In genomic region chr10:48605264-48605615, GRCh38 we compare ENCODE assay signal across 1 cellular context.
TF ChIP-seq lines count a peak whose summit lies in the region.

No MANE protein-coding gene starts in this region.

TF ChIP-seq in GM23338, 12 proteins besides CTCF, POLR2A, EP300 and RAD21 (continued from another document):
- no peak for TF ChIP-seq ZNF462 (CRISPR knock-in tag; IDR thresholded peaks at IDR 0.05)
- no peak for TF ChIP-seq POLR2AphosphoS5 (IDR thresholded peaks at IDR 0.05; ENCODE audit: low read depth)
- TF ChIP-seq CREB1 (CRISPR knock-in tag; IDR thresholded peaks at IDR 0.05; ENCODE audit: low read depth): no peak
- no peak for TF ChIP-seq ZNF331 (CRISPR knock-in tag; IDR thresholded peaks at IDR 0.05; ENCODE audit: low read depth)
- TF ChIP-seq NANOG (IDR thresholded peaks at IDR 0.05; ENCODE audit: borderline replicate concordance): no peak
TF ChIP-seq in GM23338: peak in this region for 0.
